Comparison of ENCODE assay signal across 8 cellular contexts in the genomic region with DNA sequence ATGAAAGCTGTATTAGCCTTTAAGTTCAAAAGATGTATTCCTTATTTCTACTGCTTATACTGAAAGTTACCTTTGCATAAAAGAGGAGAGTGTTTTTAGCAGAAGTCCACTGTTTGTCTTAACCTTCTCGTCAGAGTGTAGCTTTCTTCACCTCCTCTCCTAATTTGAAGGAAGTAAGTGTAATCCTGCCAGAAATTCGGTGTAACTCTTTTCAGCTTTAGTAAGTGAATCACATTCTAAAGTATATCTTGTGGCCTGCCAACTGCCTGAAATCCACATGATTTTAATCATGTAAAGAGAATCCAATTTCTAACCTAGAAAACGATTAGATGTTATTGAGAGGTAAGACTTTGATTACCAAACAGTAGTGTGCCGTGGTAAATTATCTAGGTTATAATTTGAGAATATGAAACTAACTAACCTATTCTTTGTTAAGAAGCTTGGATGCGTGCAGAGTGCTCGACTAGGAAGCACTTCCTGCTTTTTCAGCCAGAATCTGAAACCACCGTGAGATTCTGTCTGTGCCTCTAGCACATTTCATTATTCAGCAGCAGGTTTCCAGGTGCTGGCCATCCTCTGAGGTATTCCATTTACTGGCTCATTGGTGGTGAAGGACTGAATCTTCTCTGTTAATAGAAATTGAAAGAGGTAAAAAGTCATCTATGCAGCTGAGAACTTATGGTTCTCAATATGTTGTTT. TPM values are rescaled to one million over a fixed set of nuclear protein-coding genes. Genes with fewer than 3 reads are reported as not detected.
A peak's percentile ranks its signal among the peaks of the same experiment; 100 is the strongest.
DNase-seq lines count a peak whose midpoint lies in the region; ATAC-seq and TF ChIP-seq lines count a peak whose summit lies in the region.

No MANE protein-coding gene starts in this region.

- H3K27me3 Mint-ChIP-seq in CD8-positive, alpha-beta T cell (ENCODE audit: low read depth) = no peaks in the 10 kb centered on the region

- H3K36me3 ChIP-seq in CD8-positive, alpha-beta T cell (ENCODE audit: insufficient read depth, low read length) = peaks cover 4% of the 10 kb centered on the region

- no peaks in the 10 kb centered on the region for H3K9me3 Mint-ChIP-seq in CD8-positive, alpha-beta T cell

- no peak for TF ChIP-seq CTCF in CD8-positive, alpha-beta T cell (IDR thresholded peaks at IDR 0.05)
- TF ChIP-seq CTCF in fibroblast of mammary gland (conservative IDR thresholded peaks at IDR 0.05; ENCODE audit: control insufficient read depth, insufficient read depth, low read depth, low read length) = no peak

- ATAC-seq in CD8-positive, alpha-beta T cell = peak; percentile 10
- ATAC-seq in GM19452 (IDR thresholded peaks at IDR 0.05; ENCODE audit: unreplicated experiment) = peak; percentile 48

- peaks cover 70% of the 10 kb centered on the region for H3K36me3 Mint-ChIP-seq in CD8-positive, alpha-beta T cell

- peaks cover 10% of the 10 kb centered on the region for H3K4me1 ChIP-seq in CD8-positive, alpha-beta T cell (ENCODE audit: insufficient read depth, low read length)

- no peak overlapping the region for H3K4me3 ChIP-seq in CD8-positive, alpha-beta T cell (ENCODE audit: low read depth, low read length)
- H3K4me3 ChIP-seq in fibroblast of mammary gland (ENCODE audit: control insufficient read depth, low read depth, low read length) = no peak overlapping the region

- intact Hi-C loops in CD8-positive, alpha-beta T cell (cut with DNase I, micrococcal nuclease) = loop anchor here in 1 of 2 experiments (10.0 kb wide), 1 partner anchor 1766 kb away; a partner anchor contains a TSS

- no peaks in the 10 kb centered on the region for H3K27me3 ChIP-seq in CD8-positive, alpha-beta T cell (ENCODE audit: insufficient read depth, low read length)

- POLR2A ChIA-PET in CD8-positive, alpha-beta T cell (lab: Charles Lee) = interaction anchor here (1.0 to 1.4 kb wide), 2 partner anchors 11 to 131 kb away, joined by 3 to 4 read pairs; a partner anchor contains a TSS

- CTCF ChIA-PET in CD8-positive, alpha-beta T cell (lab: Charles Lee) = no interaction called here

- no peak overlapping the region for H3K27ac ChIP-seq in CD8-positive, alpha-beta T cell (ENCODE audit: low read depth, low read length)

- peaks cover 33% of the 10 kb centered on the region for H3K4me1 Mint-ChIP-seq in CD8-positive, alpha-beta T cell (ENCODE audit: low read depth)

- H3K9me3 ChIP-seq in CD8-positive, alpha-beta T cell (ENCODE audit: low read length) = no peaks in the 10 kb centered on the region

- peak overlapping the region; percentile 13 for H3K4me3 Mint-ChIP-seq in CD8-positive, alpha-beta T cell

- no peak for DNase-seq in CD8-positive, alpha-beta T cell
- peak; percentile 39 for DNase-seq in NCI-H2107 (lab: John Stamatoyannopoulos, UW)
- peak; percentile 27 for DNase-seq in fibroblast of mammary gland (ENCODE audit: low read depth)
- DNase-seq in NK-92 (lab: John Stamatoyannopoulos, UW; ENCODE audit: unreplicated experiment) = no peak
- DNase-seq in NCI-H526 (lab: John Stamatoyannopoulos, UW) = no peak
- DNase-seq in Kasumi-1 (lab: John Stamatoyannopoulos, UW) = no peak
- DNase-seq in NCI-H2171 treated with DMSO at 0.1 percent for 48 hours (lab: John Stamatoyannopoulos, UW) = no peak

- H3K27ac Mint-ChIP-seq in CD8-positive, alpha-beta T cell = peak overlapping the region; percentile 83

RNA-seq across cellular contexts. Expression of a gene that starts 7.5 kb away (rescaled TPM):
- 10 to 100 TPM; 29.4 to 35.2 TPM for total RNA-seq in CD8-positive, alpha-beta T cell

Comparison
In these comparisons a context has a peak if more than half of its experiments do, and no peak if none do; other contexts are left out.
1. DNase-seq: peak in NCI-H2107 (single experiment) and fibroblast of mammary gland (single experiment); none in CD8-positive, alpha-beta T cell (0 of 7), NK-92 (single experiment), NCI-H526 (0 of 2), Kasumi-1 (0 of 2) and NCI-H2171 treated with DMSO at 0.1 percent for 48 hours (single experiment).